14 cellular contexts compared by ENCODE assay signal in genomic region chr15:93451822-93452221, GRCh38.
"Had no signal": no experiment of that assay in that cellular context is flagged by ENCODE, and none has a peak within 500 bp of the region (broad histone marks: within the 10 kb centered on the region; RNA-seq: fewer than 3 reads in every experiment).

No MANE protein-coding gene starts in this region.

- H3K79me2 ChIP-seq: parathyroid adenoma had no signal

- H3K27me3 ChIP-seq: ascending aorta, heart left ventricle, thyroid gland had no signal

- ATAC-seq: activated T-cell treated with anti-CD3 and anti-CD28 coated beads, Interleukin-2, amount 50 U/mL, for 72 hours; heart left ventricle; naive thymus-derived CD8-positive, alpha-beta T cell; stimulated activated naive B cell treated with anti-CD40 and anti-IgM and Interleukin-4, amounts not matched to agents 10 μg/mL and 1 μg/mL and 100 μg/mL, for 72 hours had no signal

- H3K4me3 ChIP-seq: ascending aorta, coronary artery, heart left ventricle, thyroid gland had no signal

- H3K27ac ChIP-seq: ascending aorta, parathyroid adenoma, thyroid gland, WERI-Rb-1 had no signal

- H3K36me3 ChIP-seq: ascending aorta, heart left ventricle, thyroid gland, WERI-Rb-1 had no signal

- H3K4me1 ChIP-seq: parathyroid adenoma, thyroid gland had no signal

- DNase-seq: activated CD4-positive, alpha-beta T cell treated with anti-CD3 and anti-CD28 coated beads for 1 hour; activated effector memory CD4-positive, alpha-beta T cell treated with anti-CD3 and anti-CD28 coated beads, Interleukin-2, amount 50 U/mL, for 16 hours; activated naive CD4-positive, alpha-beta T cell treated with anti-CD3 and anti-CD28 coated beads, Interleukin-2, amount 50 U/mL, for 16 hours; activated T-cell treated with anti-CD3 and anti-CD28 coated beads, Interleukin-2, amount 50 U/mL, for 72 hours; erythroblast; heart left ventricle; naive thymus-derived CD8-positive, alpha-beta T cell; stimulated activated naive B cell treated with anti-CD40 and anti-IgM and Interleukin-4, amounts not matched to agents 10 μg/mL and 1 μg/mL and 100 μg/mL, for 72 hours; T-helper 2 cell; WERI-Rb-1 had no signal

- H3K9ac ChIP-seq: parathyroid adenoma had no signal

- H3K9me3 ChIP-seq: ascending aorta, thyroid gland had no signal

- H2AFZ ChIP-seq: parathyroid adenoma had no signal
